23 cellular contexts compared by ENCODE assay signal in the genomic region with DNA sequence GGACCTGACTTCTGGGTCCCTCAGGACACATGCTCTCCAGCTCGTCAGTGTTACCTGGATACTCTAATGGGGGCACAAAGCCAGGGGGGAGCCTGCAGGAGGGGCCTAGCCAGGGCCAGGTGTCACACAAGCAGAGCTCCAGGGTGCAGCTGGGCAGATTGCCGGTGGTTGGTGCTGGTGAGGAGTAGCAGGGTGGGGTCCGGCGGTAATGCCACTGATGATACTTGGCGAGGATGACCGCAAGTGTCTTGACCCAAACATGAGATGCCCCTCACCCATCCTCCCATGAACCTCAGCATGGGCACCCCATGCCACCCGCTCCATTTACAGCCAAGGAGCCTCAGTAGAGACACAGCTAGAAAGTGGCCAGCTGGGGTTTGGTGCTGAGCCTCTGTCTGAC.
"Had no signal": no experiment of that assay in that cellular context is flagged by ENCODE, and none has a peak within 500 bp of the region (broad histone marks: within the 10 kb centered on the region; RNA-seq: fewer than 3 reads in every experiment).

No MANE protein-coding gene starts in this region.

- H3K36me3 Mint-ChIP-seq: brain had no signal

- H3K9me3 Mint-ChIP-seq: activated naive CD4-positive, alpha-beta T cell treated with anti-CD3 and anti-CD28 coated beads for 36 hours had no signal

- H3K4me3 Mint-ChIP-seq: activated B cell treated with CpG ODN at 0.5 μM for 24 hours; activated CD4-positive, alpha-beta memory T cell treated with anti-CD3 and anti-CD28 coated beads for 36 hours; activated CD4-positive, alpha-beta T cell treated with anti-CD3 and anti-CD28 coated beads, Interleukin-2, amount 10 ng/mL, durations not matched to agents 7 days and 5 days; activated naive CD4-positive, alpha-beta T cell treated with anti-CD3 and anti-CD28 coated beads for 36 hours; activated naive CD8-positive, alpha-beta T cell; activated T-helper 17 cell treated with anti-CD3 and anti-CD28 coated beads, Interleukin-2, amount 50 U/mL, for 72 hours; brain; T-cell had no signal

- H3K4me1 Mint-ChIP-seq: activated B cell treated with CpG ODN at 0.5 μM for 24 hours; activated CD4-positive, alpha-beta T cell treated with anti-CD3 and anti-CD28 coated beads, Interleukin-2, amount 10 ng/mL, durations not matched to agents 7 days and 5 days; activated T-helper 17 cell treated with anti-CD3 and anti-CD28 coated beads, Interleukin-2, amount 50 U/mL, for 72 hours; T-cell had no signal

- DNase-seq: activated B cell treated with CpG ODN at 0.5 μM for 24 hours; activated CD4-positive, alpha-beta memory T cell treated with anti-CD3 and anti-CD28 coated beads for 36 hours; activated CD4-positive, alpha-beta T cell treated with anti-CD3 and anti-CD28 coated beads, Interleukin-2, amount 10 ng/mL, durations not matched to agents 7 days and 5 days; activated CD8-positive, alpha-beta memory T cell treated with anti-CD3 and anti-CD28 coated beads for 24 hours; activated gamma-delta T cell; activated naive CD4-positive, alpha-beta T cell treated with anti-CD3 and anti-CD28 coated beads for 36 hours; activated T-cell treated with anti-CD3 and anti-CD28 coated beads, Interleukin-2, amount 50 U/mL, for 48 hours; amygdala; Kasumi-1; KBM-7; NCI-H1048; NCI-H146; NCI-H187 treated with DMSO at 0.1 percent for 48 hours; NCI-H2081 treated with DMSO at 0.1 percent for 48 hours; NCI-H446; NCI-H524; PC-3; T-cell; T-helper 2 cell; T1000 had no signal

- H3K27me3 Mint-ChIP-seq: activated B cell treated with CpG ODN at 0.5 μM for 24 hours; activated CD4-positive, alpha-beta memory T cell treated with anti-CD3 and anti-CD28 coated beads for 36 hours; activated CD4-positive, alpha-beta T cell treated with anti-CD3 and anti-CD28 coated beads, Interleukin-2, amount 10 ng/mL, durations not matched to agents 7 days and 5 days; activated naive CD8-positive, alpha-beta T cell; activated T-helper 17 cell treated with anti-CD3 and anti-CD28 coated beads, Interleukin-2, amount 50 U/mL, for 72 hours; T-cell had no signal

- ATAC-seq: activated T-helper 17 cell treated with anti-CD3 and anti-CD28 coated beads, Interleukin-2, amount 50 U/mL, for 72 hours; PC-3; T-cell had no signal

- H3K27ac Mint-ChIP-seq: activated B cell treated with CpG ODN at 0.5 μM for 24 hours; activated CD4-positive, alpha-beta memory T cell treated with anti-CD3 and anti-CD28 coated beads for 36 hours; activated CD4-positive, alpha-beta T cell treated with anti-CD3 and anti-CD28 coated beads, Interleukin-2, amount 10 ng/mL, durations not matched to agents 7 days and 5 days; activated naive CD4-positive, alpha-beta T cell treated with anti-CD3 and anti-CD28 coated beads for 36 hours; activated naive CD8-positive, alpha-beta T cell; activated T-helper 17 cell treated with anti-CD3 and anti-CD28 coated beads, Interleukin-2, amount 50 U/mL, for 72 hours; T-cell had no signal
